ENCODE assay signal across 1 cellular context in the genomic region with DNA sequence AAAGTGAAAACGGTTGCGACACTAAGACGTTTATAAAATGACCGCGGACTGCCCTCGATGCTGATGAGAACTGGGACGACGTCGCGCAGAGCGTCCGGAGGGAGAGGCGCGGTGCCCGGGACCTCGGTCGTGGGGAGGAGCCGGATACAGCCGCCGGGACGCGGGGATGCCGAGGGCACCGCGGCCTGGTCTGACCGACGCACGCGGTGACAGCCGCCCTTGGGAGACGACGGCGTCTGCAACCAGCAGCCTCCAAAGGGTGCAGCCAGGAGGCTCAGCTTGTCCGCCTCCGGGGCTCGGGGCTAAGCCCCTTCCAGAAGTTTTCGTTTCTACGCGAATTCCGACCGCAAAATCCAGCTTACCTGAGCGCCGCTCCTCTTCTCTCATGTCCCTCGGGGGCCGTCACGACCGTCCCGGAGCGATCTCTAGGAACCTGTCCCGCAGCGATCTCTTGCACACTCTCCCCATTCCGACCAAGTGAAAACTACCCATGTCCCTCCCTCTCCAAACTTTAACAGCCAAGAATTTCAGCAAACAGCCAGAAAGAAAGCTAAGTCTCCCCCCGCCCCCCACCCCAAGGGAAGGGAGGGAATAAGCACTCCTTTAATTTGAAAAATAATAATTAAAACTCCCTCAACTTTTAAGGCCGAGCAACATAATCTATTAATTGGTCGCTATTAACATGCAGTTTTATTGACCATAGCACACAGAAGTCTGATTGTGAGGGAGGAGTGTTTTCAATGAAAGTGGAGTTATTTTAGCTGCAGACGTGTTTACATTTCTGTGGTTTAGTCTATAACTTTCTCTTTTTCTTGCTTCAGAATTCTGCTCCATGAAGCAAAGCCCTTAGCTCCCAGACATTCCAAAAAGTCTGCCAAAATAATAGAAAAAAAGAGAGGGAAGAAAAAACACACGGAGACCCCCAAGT.
TF ChIP-seq lines count a peak whose summit lies in the region.

No MANE protein-coding gene starts in this region.

TF ChIP-seq in HEK293, 187 proteins besides CTCF, POLR2A, EP300 and RAD21 (continued from another document):
- 0 out of 2 replicates have a peak, but pooled peaks have one; percentile 17 for TF ChIP-seq ZSCAN5A (tag by site-specific recombination; IDR thresholded peaks at IDR 0.05)
- TF ChIP-seq ZEB2 (tag by site-specific recombination; IDR thresholded peaks at IDR 0.05), result no peak
- peak; percentile 33; the same call in 1 of the 2 replicates for TF ChIP-seq ZNF777 (tag by site-specific recombination; IDR thresholded peaks at IDR 0.05; ENCODE audit: borderline replicate concordance)
- no peak for TF ChIP-seq ZBTB8A (tag by site-specific recombination; IDR thresholded peaks at IDR 0.05)
- TF ChIP-seq, protein P1, sequence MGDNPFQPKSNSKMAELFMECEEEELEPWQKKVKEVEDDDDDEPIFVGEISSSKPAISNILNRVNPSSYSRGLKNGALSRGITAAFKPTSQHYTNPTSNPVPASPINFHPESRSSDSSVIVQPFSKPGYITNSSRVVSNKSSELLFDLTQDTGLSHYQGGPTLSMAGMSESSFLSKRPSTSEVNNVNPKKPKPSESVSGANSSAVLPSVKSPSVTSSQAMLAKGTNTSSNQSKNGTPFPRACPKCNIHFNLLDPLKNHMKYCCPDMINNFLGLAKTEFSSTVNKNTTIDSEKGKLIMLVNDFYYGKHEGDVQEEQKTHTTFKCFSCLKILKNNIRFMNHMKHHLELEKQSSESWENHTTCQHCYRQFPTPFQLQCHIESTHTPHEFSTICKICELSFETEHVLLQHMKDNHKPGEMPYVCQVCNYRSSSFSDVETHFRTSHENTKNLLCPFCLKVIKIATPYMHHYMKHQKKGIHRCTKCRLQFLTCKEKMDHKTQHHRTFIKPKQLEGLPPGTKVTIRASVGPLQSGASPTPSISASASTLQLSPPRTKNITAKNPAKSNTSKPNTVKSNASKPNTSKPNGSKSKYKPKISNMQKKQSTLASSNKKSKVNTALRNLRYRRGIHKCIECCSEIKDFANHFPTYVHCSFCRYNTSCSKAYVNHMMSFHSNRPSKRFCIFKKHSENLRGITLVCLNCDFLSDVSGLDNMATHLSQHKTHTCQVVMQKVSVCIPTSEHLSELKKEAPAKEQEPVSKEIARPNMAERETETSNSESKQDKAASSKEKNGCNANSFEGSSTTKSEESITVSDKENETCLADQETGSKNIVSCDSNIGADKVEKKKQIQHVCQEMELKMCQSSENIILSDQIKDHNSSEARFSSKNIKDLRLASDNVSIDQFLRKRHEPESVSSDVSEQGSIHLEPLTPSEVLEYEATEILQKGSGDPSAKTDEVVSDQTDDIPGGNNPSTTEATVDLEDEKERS (tag by site-specific recombination; IDR thresholded peaks at IDR 0.05), result no peak
- TF ChIP-seq ZNF610 (tag by site-specific recombination; IDR thresholded peaks at IDR 0.05; ENCODE audit: borderline replicate concordance), result 0 out of 2 replicates have a peak, but pooled peaks have one; percentile 32
- TF ChIP-seq, protein P2, sequence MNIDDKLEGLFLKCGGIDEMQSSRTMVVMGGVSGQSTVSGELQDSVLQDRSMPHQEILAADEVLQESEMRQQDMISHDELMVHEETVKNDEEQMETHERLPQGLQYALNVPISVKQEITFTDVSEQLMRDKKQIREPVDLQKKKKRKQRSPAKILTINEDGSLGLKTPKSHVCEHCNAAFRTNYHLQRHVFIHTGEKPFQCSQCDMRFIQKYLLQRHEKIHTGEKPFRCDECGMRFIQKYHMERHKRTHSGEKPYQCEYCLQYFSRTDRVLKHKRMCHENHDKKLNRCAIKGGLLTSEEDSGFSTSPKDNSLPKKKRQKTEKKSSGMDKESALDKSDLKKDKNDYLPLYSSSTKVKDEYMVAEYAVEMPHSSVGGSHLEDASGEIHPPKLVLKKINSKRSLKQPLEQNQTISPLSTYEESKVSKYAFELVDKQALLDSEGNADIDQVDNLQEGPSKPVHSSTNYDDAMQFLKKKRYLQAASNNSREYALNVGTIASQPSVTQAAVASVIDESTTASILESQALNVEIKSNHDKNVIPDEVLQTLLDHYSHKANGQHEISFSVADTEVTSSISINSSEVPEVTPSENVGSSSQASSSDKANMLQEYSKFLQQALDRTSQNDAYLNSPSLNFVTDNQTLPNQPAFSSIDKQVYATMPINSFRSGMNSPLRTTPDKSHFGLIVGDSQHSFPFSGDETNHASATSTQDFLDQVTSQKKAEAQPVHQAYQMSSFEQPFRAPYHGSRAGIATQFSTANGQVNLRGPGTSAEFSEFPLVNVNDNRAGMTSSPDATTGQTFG (tag by site-specific recombination; IDR thresholded peaks at IDR 0.05; ENCODE audit: borderline replicate concordance), result no peak
- TF ChIP-seq ZBTB20 (tag by site-specific recombination; IDR thresholded peaks at IDR 0.05), result peak; percentile 38; the same call in 1 of the 2 replicates
- no peak for TF ChIP-seq ZNF37A (tag by site-specific recombination; IDR thresholded peaks at IDR 0.05)
- TF ChIP-seq ZNF366 (tag by site-specific recombination; conservative IDR thresholded peaks at IDR 0.05), result 0 out of 2 replicates have a peak, but pooled peaks have one; percentile 10
- no peak for TF ChIP-seq MEIS1 (CRISPR knock-in tag; IDR thresholded peaks at IDR 0.05; ENCODE audit: borderline replicate concordance)
- TF ChIP-seq, protein P3, sequence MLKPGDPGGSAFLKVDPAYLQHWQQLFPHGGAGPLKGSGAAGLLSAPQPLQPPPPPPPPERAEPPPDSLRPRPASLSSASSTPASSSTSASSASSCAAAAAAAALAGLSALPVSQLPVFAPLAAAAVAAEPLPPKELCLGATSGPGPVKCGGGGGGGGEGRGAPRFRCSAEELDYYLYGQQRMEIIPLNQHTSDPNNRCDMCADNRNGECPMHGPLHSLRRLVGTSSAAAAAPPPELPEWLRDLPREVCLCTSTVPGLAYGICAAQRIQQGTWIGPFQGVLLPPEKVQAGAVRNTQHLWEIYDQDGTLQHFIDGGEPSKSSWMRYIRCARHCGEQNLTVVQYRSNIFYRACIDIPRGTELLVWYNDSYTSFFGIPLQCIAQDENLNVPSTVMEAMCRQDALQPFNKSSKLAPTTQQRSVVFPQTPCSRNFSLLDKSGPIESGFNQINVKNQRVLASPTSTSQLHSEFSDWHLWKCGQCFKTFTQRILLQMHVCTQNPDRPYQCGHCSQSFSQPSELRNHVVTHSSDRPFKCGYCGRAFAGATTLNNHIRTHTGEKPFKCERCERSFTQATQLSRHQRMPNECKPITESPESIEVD (tag by site-specific recombination; IDR thresholded peaks at IDR 0.05), result peak; percentile 72
- TF ChIP-seq ZNF335 (tag by site-specific recombination; conservative IDR thresholded peaks at IDR 0.05), result no peak
